In the genomic region with DNA sequence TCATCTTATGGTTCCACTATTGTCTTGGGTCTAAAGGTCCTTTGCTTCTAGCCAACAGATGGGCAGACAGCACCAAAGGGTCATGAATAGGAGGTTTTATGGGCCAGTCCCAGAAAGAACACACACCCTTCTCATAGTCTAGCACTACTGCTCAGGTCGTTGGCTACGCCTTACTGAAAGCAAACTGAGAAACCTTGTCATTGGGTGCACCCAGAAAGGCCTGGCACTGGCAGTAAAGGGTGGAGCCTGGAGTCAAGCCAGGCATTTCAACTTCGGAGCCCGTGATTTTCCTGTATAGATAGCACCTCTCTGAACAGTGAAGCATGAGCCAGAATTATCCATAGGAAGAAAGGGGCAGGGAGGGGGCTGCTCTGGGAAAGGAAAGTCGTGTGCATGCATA, we compare ENCODE assay signal across 27 cellular contexts.
"Had no signal": no experiment of that assay in that cellular context is flagged by ENCODE, and none has a peak within 500 bp of the region (broad histone marks: within the 10 kb centered on the region; RNA-seq: fewer than 3 reads in every experiment).

No MANE protein-coding gene starts in this region.

- H3K9me3 Mint-ChIP-seq: activated naive CD8-positive, alpha-beta T cell treated with anti-CD3 and anti-CD28 coated beads, Interleukin-2, amount 10 ng/mL, durations not matched to agents 7 days and 5 days; brain; effector memory CD8-positive, alpha-beta T cell; T-helper 2 cell treated with Interferon-gamma antibody and Interleukin-4, amounts not matched to agents 5 μg/mL and 100 μg/mL, for 36 hours; type B pancreatic cell had no signal

- H3K27ac Mint-ChIP-seq: activated naive CD8-positive, alpha-beta T cell treated with anti-CD3 and anti-CD28 coated beads, Interleukin-2, amount 10 ng/mL, durations not matched to agents 7 days and 5 days; brain; effector memory CD8-positive, alpha-beta T cell; naive thymus-derived CD4-positive, alpha-beta T cell; T-helper 2 cell treated with Interferon-gamma antibody and Interleukin-4, amounts not matched to agents 5 μg/mL and 100 μg/mL, for 36 hours; type B pancreatic cell had no signal

- H3K27me3 ChIP-seq: ascending aorta, cardiac muscle cell, gastrocnemius medialis, ovary, vagina had no signal

- H3K36me3 ChIP-seq: cardiac muscle cell, gastrocnemius medialis, ovary, prostate gland, vagina had no signal

- H3K36me3 Mint-ChIP-seq: activated naive CD8-positive, alpha-beta T cell treated with anti-CD3 and anti-CD28 coated beads, Interleukin-2, amount 10 ng/mL, durations not matched to agents 7 days and 5 days; naive thymus-derived CD4-positive, alpha-beta T cell; type B pancreatic cell had no signal

- H3K4me1 ChIP-seq: gastrocnemius medialis, prostate gland, vagina had no signal

- ATAC-seq: effector memory CD8-positive, alpha-beta T cell; gastrocnemius medialis; naive thymus-derived CD4-positive, alpha-beta T cell had no signal

- H3K9me3 ChIP-seq: ascending aorta, gastrocnemius medialis, ovary, prostate gland, vagina had no signal

- H3K4me3 ChIP-seq: ascending aorta, cardiac muscle cell, gastrocnemius medialis, lung, ovary, prostate gland, vagina had no signal

- DNase-seq: activated CD4-positive, alpha-beta T cell treated with anti-CD3 and anti-CD28 coated beads for 4 hours; activated CD4-positive, alpha-beta T cell treated with anti-CD3 and anti-CD28 coated beads, Interleukin-2, amount 50 U/mL, for 48 hours; activated CD4-positive, CD25-positive, alpha-beta regulatory T cell; activated CD8-positive, alpha-beta memory T cell treated with anti-CD3 and anti-CD28 coated beads for 24 hours; activated effector memory CD4-positive, alpha-beta T cell treated with Interleukin-2 at 50 U/mL for 16 hours; activated naive CD4-positive, alpha-beta T cell treated with Interleukin-2 at 50 U/mL for 16 hours; activated naive CD8-positive, alpha-beta T cell treated with anti-CD3 and anti-CD28 coated beads, Interleukin-2, amount 10 ng/mL, durations not matched to agents 7 days and 5 days; cortex of kidney; effector memory CD8-positive, alpha-beta T cell; erythroblast; gastrocnemius medialis; glutamatergic neuron; hippocampal formation; naive thymus-derived CD4-positive, alpha-beta T cell; ovary; retina; stimulated activated CD4-positive, alpha-beta T cell treated with anti-CD3 and anti-CD28 coated beads, Interleukin-15, amount 100 ng/mL, for 24 hours; stimulated activated naive CD4-positive, alpha-beta T cell; T-helper 1 cell had no signal

- H3K27ac ChIP-seq: ascending aorta, cardiac muscle cell, gastrocnemius medialis, ovary, prostate gland, vagina had no signal

- H3K4me3 Mint-ChIP-seq: activated naive CD8-positive, alpha-beta T cell treated with anti-CD3 and anti-CD28 coated beads, Interleukin-2, amount 10 ng/mL, durations not matched to agents 7 days and 5 days; brain; effector memory CD8-positive, alpha-beta T cell; naive thymus-derived CD4-positive, alpha-beta T cell; T-helper 2 cell treated with Interferon-gamma antibody and Interleukin-4, amounts not matched to agents 5 μg/mL and 100 μg/mL, for 36 hours; type B pancreatic cell had no signal
